1 cellular context compared by ENCODE assay signal in the genomic region with DNA sequence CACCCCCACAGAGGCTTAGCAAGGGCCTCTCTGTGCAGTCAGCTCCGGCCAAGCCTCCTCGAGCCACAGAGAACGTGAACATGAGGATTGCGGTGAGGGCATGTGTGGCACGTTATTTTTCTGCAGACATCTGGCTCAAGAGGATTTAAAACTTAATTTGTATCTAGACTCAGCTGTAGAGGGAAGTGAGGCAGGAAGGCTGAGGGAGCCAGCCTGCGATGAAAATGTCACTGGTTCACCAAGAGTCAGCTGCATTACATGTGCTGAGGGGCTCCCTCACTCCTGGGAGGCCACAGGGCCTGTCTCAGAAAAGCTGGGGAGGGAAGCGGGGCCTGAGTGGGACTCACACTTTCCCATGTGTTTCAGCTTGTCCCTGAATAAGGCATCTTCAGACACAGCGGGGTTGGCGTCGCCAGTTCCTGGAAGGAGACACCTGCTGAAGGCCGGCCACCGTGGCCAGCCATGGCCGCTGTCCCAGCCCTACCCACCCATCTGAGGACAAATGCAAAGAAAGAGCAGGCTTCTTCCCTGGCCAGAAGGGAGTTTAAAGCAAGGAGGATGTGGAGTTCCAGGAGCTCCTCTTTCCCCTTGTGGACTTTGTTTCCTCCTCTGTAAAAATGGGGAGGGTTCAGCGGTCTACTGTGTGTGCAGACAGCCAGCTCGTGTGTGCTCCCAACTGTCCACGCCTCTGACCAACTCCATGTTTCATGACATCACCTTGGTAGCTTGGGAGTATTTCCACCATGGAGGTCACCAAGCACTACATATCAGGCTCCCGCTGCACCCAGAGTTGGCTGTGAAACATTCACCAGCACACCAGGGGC.
TF ChIP-seq lines count a peak whose summit lies in the region.

No MANE protein-coding gene starts in this region.

TF ChIP-seq in H1, 55 proteins besides CTCF, POLR2A, EP300 and RAD21:
- no peak for TF ChIP-seq RXRA (IDR thresholded peaks at IDR 0.05; ENCODE audit: insufficient read depth, low read depth, low read length)
- TF ChIP-seq CEBPB (IDR thresholded peaks at IDR 0.05; ENCODE audit: low read depth, low read length), result no peak
- TF ChIP-seq KDM1A (IDR thresholded peaks at IDR 0.05; ENCODE audit: borderline replicate concordance, low read length), result no peak
- no peak for TF ChIP-seq KDM4A (IDR thresholded peaks at IDR 0.05; ENCODE audit: low read depth, low read length, severe bottlenecking)
- no peak for TF ChIP-seq SIX5 (IDR thresholded peaks at IDR 0.05; ENCODE audit: low read depth, low read length)
- no peak for TF ChIP-seq TEAD4 (IDR thresholded peaks at IDR 0.05; ENCODE audit: low read depth, low read length)
- TF ChIP-seq CHD1 (IDR thresholded peaks at IDR 0.05; ENCODE audit: low read depth, low read length), result no peak
- no peak for TF ChIP-seq BRCA1 (IDR thresholded peaks at IDR 0.05; ENCODE audit: low read depth, low read length)
- no peak for TF ChIP-seq SIRT6 (IDR thresholded peaks at IDR 0.05; ENCODE audit: low read length)
- TF ChIP-seq, protein P1, sequence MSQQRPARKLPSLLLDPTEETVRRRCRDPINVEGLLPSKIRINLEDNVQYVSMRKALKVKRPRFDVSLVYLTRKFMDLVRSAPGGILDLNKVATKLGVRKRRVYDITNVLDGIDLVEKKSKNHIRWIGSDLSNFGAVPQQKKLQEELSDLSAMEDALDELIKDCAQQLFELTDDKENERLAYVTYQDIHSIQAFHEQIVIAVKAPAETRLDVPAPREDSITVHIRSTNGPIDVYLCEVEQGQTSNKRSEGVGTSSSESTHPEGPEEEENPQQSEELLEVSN (IDR thresholded peaks at IDR 0.05), result no peak
- TF ChIP-seq PHF8 (conservative IDR thresholded peaks at IDR 0.05; ENCODE audit: low read depth, low read length), result no peak
- no peak for TF ChIP-seq BACH1 (IDR thresholded peaks at IDR 0.05; ENCODE audit: low read length)
- no peak for TF ChIP-seq TAF7 (optimal IDR thresholded peaks at IDR 0.05; ENCODE audit: borderline replicate concordance, low read depth, low read length)
- no peak for TF ChIP-seq USF2 (IDR thresholded peaks at IDR 0.05; ENCODE audit: low read length)
- TF ChIP-seq CBX8 (IDR thresholded peaks at IDR 0.05; ENCODE audit: borderline replicate concordance, low read depth, low read length), result no peak
- TF ChIP-seq TCF12 (IDR thresholded peaks at IDR 0.05; ENCODE audit: low read depth, low read length), result no peak
- no peak for TF ChIP-seq YY1 (IDR thresholded peaks at IDR 0.05; ENCODE audit: low read depth, low read length)
TF ChIP-seq in H1: peak in this region for 0.
